24 cellular contexts compared by ENCODE assay signal in genomic region chr3:170642882-170643601, GRCh38. TPM values are rescaled to one million over a fixed set of nuclear protein-coding genes. Genes with fewer than 3 reads are reported as not detected.
DNase-seq lines count a peak whose midpoint lies in the region; ATAC-seq and TF ChIP-seq lines count a peak whose summit lies in the region.
"Had no signal": no experiment of that assay in that cellular context is flagged by ENCODE, and none has a peak within 500 bp of the region (broad histone marks: within the 10 kb centered on the region; RNA-seq: fewer than 3 reads in every experiment).

No MANE protein-coding gene starts in this region.

- no peak overlapping the region for H3K27ac ChIP-seq in upper lobe of right lung
- no peak overlapping the region for H3K27ac ChIP-seq in sigmoid colon
- H3K27ac ChIP-seq: 22Rv1, colonic mucosa had no signal

- TF ChIP-seq POLR2A in sigmoid colon (IDR thresholded peaks at IDR 0.05), result no peak

- TF ChIP-seq EP300 in sigmoid colon (IDR thresholded peaks at IDR 0.05), result no peak

- 75 to 81% methylated on average over 3 of the region's 3 CpGs for WGBS in sigmoid colon, 2 donors

- intact Hi-C loops in head of caudate nucleus (cut with DNase I) (no loop called here), upper lobe of right lung (cut with DNase I) (no loop called here), sigmoid colon (cut with DNase I) (no loop called here)

- H3K4me1 ChIP-seq in upper lobe of right lung, result peaks cover 4% of the 10 kb centered on the region
- H3K4me1 ChIP-seq in sigmoid colon, result peaks cover 0 to 6% (median 0%) of the 10 kb centered on the region in 4 donors
- H3K4me1 ChIP-seq: colonic mucosa had no signal

- no peaks in the 10 kb centered on the region for H3K9me3 ChIP-seq in upper lobe of right lung
- H3K9me3 ChIP-seq in sigmoid colon, result no peaks in the 10 kb centered on the region
- H3K9me3 ChIP-seq: colonic mucosa had no signal

- no peak overlapping the region for H3K4me3 ChIP-seq in upper lobe of right lung
- no peak overlapping the region for H3K4me3 ChIP-seq in sigmoid colon
- H3K4me3 ChIP-seq: colonic mucosa, K562 had no signal

- H3K36me3 ChIP-seq in upper lobe of right lung (no peaks in the 10 kb centered on the region), sigmoid colon (no peaks in the 10 kb centered on the region)
- H3K36me3 ChIP-seq: colonic mucosa had no signal

- ATAC-seq in upper lobe of right lung (peak; percentile 48), HG03354 (IDR thresholded peaks at IDR 0.05; ENCODE audit: poor library complexity, severe bottlenecking, unreplicated experiment) (no peak)
- ATAC-seq: activated T-cell treated with anti-CD3 and anti-CD28 coated beads, Interleukin-2, amount 50 U/mL, for 72 hours; K562; naive thymus-derived CD8-positive, alpha-beta T cell had no signal

- peak; percentile 27 for DNase-seq in DMS53 (lab: John Stamatoyannopoulos, UW)
- DNase-seq in DMS53 treated with DMSO at 0.1 percent for 48 hours (lab: John Stamatoyannopoulos, UW; ENCODE audit: unreplicated experiment), result no peak
- DNase-seq in head of caudate nucleus, result peak; percentile 35 to 91 (median 78)
- DNase-seq in midbrain (lab: John Stamatoyannopoulos, UW), result peak; percentile 87
- DNase-seq in upper lobe of right lung, result no peak
- DNase-seq in sigmoid colon, result no peak
- DNase-seq in NCI-H1436 treated with DMSO at 0.1 percent for 48 hours (lab: John Stamatoyannopoulos, UW), result no peak
- DNase-seq: activated CD4-positive, CD25-positive, alpha-beta regulatory T cell treated with anti-CD3 and anti-CD28 coated beads, Interleukin-2, amount 50 U/mL, for 72 hours; activated CD8-positive, alpha-beta memory T cell treated with anti-CD3 and anti-CD28 coated beads for 24 hours; activated naive CD4-positive, alpha-beta T cell treated with anti-CD3 and anti-CD28 coated beads, Interleukin-2, amount 10 ng/mL, durations not matched to agents 7 days and 5 days; activated T-cell treated with anti-CD3 and anti-CD28 coated beads, Interleukin-2, amount 50 U/mL, for 72 hours; colonic mucosa; GOT3; islet precursor cell; MM.1S; naive thymus-derived CD8-positive, alpha-beta T cell; NCI-H146; NCI-H774; small intestine; stimulated activated naive CD4-positive, alpha-beta T cell; trophoblast cell had no signal

- no peak for TF ChIP-seq CTCF in upper lobe of right lung (IDR thresholded peaks at IDR 0.05)
- TF ChIP-seq CTCF in sigmoid colon (IDR thresholded peaks at IDR 0.05), result no peak

- H3K27me3 ChIP-seq in upper lobe of right lung (no peaks in the 10 kb centered on the region), sigmoid colon (no peaks in the 10 kb centered on the region)
- H3K27me3 ChIP-seq: colonic mucosa had no signal

RNA-seq across cellular contexts. Expression of gene SLC7A14, which starts 57.2 kb away (rescaled TPM):
- total RNA-seq in upper lobe of right lung, result not detected
- 1 to 10 TPM in 3 of 4 donors, under 1 TPM in 1; 0.82 to 3.9 (median 2.9) TPM for total RNA-seq in sigmoid colon
- polyA plus RNA-seq in sigmoid colon, result under 1 TPM in 1 of 3 donors, not detected in 2; 0.79 TPM
- total RNA-seq: activated T-cell treated with anti-CD3 and anti-CD28 coated beads, Interleukin-2, amount 50 U/mL, for 72 hours; K562; naive thymus-derived CD8-positive, alpha-beta T cell had no signal
- polyA plus RNA-seq: K562; naive thymus-derived CD8-positive, alpha-beta T cell had no signal

Comparison
In these comparisons a context has a peak if more than half of its experiments do, and no peak if none do; other contexts are left out.
1. DNase-seq: peak in DMS53 (single experiment), head of caudate nucleus (42 of 42) and midbrain (single experiment); none in DMS53 treated with DMSO at 0.1 percent for 48 hours (single experiment), upper lobe of right lung (single experiment), sigmoid colon (single experiment) and NCI-H1436 treated with DMSO at 0.1 percent for 48 hours (single experiment).